In the genomic region with DNA sequence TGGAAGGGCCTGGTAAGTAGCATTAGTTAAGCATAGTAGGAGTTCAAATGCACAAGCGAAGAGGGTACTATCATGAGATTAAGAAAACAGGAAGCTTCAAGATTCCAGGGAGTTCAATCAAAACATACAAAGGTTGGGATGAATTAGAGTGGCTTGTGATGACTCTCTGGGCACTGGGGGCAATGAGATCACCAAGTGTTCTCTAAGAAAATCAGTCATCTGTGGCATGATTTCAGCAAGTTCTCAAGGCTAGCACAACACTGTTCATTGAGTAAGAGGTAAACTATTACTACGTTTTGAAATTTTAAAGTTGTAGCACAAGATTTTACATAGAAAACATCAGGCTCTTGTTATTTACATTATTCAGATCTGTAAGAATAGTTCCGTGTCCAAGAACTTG, we compare ENCODE assay signal across 16 cellular contexts.
DNase-seq lines count a peak whose midpoint lies in the region; ATAC-seq and TF ChIP-seq lines count a peak whose summit lies in the region.
"Had no signal": no experiment of that assay in that cellular context is flagged by ENCODE, and none has a peak within 500 bp of the region (broad histone marks: within the 10 kb centered on the region; RNA-seq: fewer than 3 reads in every experiment).

No MANE protein-coding gene starts in this region.

- no peaks in the 10 kb centered on the region for H3K36me3 Mint-ChIP-seq in progenitor cell of endocrine pancreas (ENCODE audit: insufficient read depth)

- in situ Hi-C loops in GM23248 (cut with MboI), result no loop called here

- H3K9me3 Mint-ChIP-seq in progenitor cell of endocrine pancreas (ENCODE audit: low read depth), result peaks cover 3% of the 10 kb centered on the region
- H3K9me3 Mint-ChIP-seq: endodermal cell had no signal

- no peak overlapping the region for H3K4me3 ChIP-seq in GM23248
- no peak overlapping the region for H3K4me3 ChIP-seq in adipocyte (ENCODE audit: low read length)
- no peak overlapping the region for H3K4me3 ChIP-seq in fibroblast of the aortic adventitia (ENCODE audit: low read depth, low read length)
- no peak overlapping the region for H3K4me3 ChIP-seq in skeletal muscle satellite cell (ENCODE audit: low read length)
- H3K4me3 ChIP-seq: prostate gland had no signal

- no peaks in the 10 kb centered on the region for H3K9me2 ChIP-seq in GM23248 (ENCODE audit: insufficient read depth)

- peak overlapping the region; percentile 22 for H3K27ac ChIP-seq in GM23248
- H3K27ac ChIP-seq: prostate gland had no signal

- H3K79me2 ChIP-seq in GM23248 (ENCODE audit: insufficient read depth), result no peaks in the 10 kb centered on the region

- H3K27me3 Mint-ChIP-seq in progenitor cell of endocrine pancreas, result no peaks in the 10 kb centered on the region
- H3K27me3 Mint-ChIP-seq: central memory CD8-positive, alpha-beta T cell; T-helper 17 cell had no signal

- no peaks in the 10 kb centered on the region for H3K9me3 ChIP-seq in GM23248 (ENCODE audit: low read depth)
- H3K9me3 ChIP-seq in adipocyte (ENCODE audit: control insufficient read depth, low read length), result no peaks in the 10 kb centered on the region
- no peaks in the 10 kb centered on the region for H3K9me3 ChIP-seq in skeletal muscle satellite cell (replicated peaks; ENCODE audit: low read length)
- H3K9me3 ChIP-seq: prostate gland had no signal

- no peaks in the 10 kb centered on the region for H3K36me3 ChIP-seq in GM23248 (ENCODE audit: low read depth)
- H3K36me3 ChIP-seq in adipocyte (ENCODE audit: control insufficient read depth, insufficient read depth, low read length, severe bottlenecking), result no peaks in the 10 kb centered on the region
- H3K36me3 ChIP-seq in skeletal muscle satellite cell (ENCODE audit: insufficient read depth, low read length), result no peaks in the 10 kb centered on the region
- H3K36me3 ChIP-seq: prostate gland had no signal

- DNase-seq in GM23248, result peak; percentile 92
- peak; percentile 75 for DNase-seq in adipocyte (ENCODE audit: low read depth)
- DNase-seq in fibroblast of the aortic adventitia (ENCODE audit: low read depth), result peak; percentile 55
- no peak for DNase-seq in NCI-H1105 treated with DMSO at 0.1 percent for 48 hours (lab: John Stamatoyannopoulos, UW)
- DNase-seq in progenitor cell of endocrine pancreas (ENCODE audit: low spot score, unreplicated experiment), result no peak
- no peak for DNase-seq in foreskin melanocyte
- DNase-seq: activated CD4-positive, alpha-beta T cell treated with anti-CD3 and anti-CD28 coated beads for 1 hour; activated naive CD4-positive, alpha-beta T cell treated with anti-CD3 and anti-CD28 coated beads, Interleukin-2, amount 50 U/mL, for 16 hours; endodermal cell; hippocampal formation; NCI-H1105; T-helper 17 cell had no signal

- no peaks in the 10 kb centered on the region for H3K27me3 ChIP-seq in GM23248 (replicated peaks; ENCODE audit: insufficient read depth)
- H3K27me3 ChIP-seq in adipocyte (replicated peaks; ENCODE audit: control insufficient read depth, insufficient read depth, low read length), result no peaks in the 10 kb centered on the region
- H3K27me3 ChIP-seq in skeletal muscle satellite cell (ENCODE audit: control insufficient read depth, insufficient read depth, low read length), result no peaks in the 10 kb centered on the region

- no peak overlapping the region for H3K4me2 ChIP-seq in GM23248 (ENCODE audit: unreplicated experiment)
- peak overlapping the region; percentile 46 for H3K4me2 ChIP-seq in skeletal muscle satellite cell (ENCODE audit: low read length)

- H3K27ac Mint-ChIP-seq in progenitor cell of endocrine pancreas, result no peak overlapping the region
- H3K27ac Mint-ChIP-seq: endodermal cell, T-helper 17 cell had no signal

- no peak for ATAC-seq in HG02678 (IDR thresholded peaks at IDR 0.05; ENCODE audit: unreplicated experiment)
- ATAC-seq: T-helper 17 cell had no signal

- H2AFZ ChIP-seq in GM23248, result no peak overlapping the region

- H3K4me1 ChIP-seq in GM23248 (ENCODE audit: insufficient read depth) (peaks cover 22% of the 10 kb centered on the region), adipocyte (ENCODE audit: control insufficient read depth, insufficient read depth, low read length) (peaks cover 31% of the 10 kb centered on the region), skeletal muscle satellite cell (ENCODE audit: control insufficient read depth, insufficient read depth, low read length) (peaks cover 30% of the 10 kb centered on the region)
- H3K4me1 ChIP-seq: prostate gland had no signal

- TF ChIP-seq CTCF in fibroblast of the aortic adventitia (IDR thresholded peaks at IDR 0.05; ENCODE audit: insufficient read depth, low read length) (no peak), progenitor cell of endocrine pancreas (IDR thresholded peaks at IDR 0.05; ENCODE audit: unreplicated experiment) (no peak)

- WGBS in GM23248 (ENCODE audit: low coverage in 1 of 2, low lambda C conversion rate in 2 of 2, missing lambda C conversion rate in 2 of 2), 2 experiments, result 30 to 39% methylated on average over 3 of the region's 3 CpGs

- H3F3A ChIP-seq in GM23248 (ENCODE audit: insufficient read depth), result peaks cover 6% of the 10 kb centered on the region

- H4K20me1 ChIP-seq in GM23248 (ENCODE audit: insufficient read depth), result no peaks in the 10 kb centered on the region

- no peaks in the 10 kb centered on the region for H3K4me1 Mint-ChIP-seq in progenitor cell of endocrine pancreas (ENCODE audit: low read depth)
- H3K4me1 Mint-ChIP-seq: central memory CD8-positive, alpha-beta T cell; T-helper 17 cell had no signal

- H3K9ac ChIP-seq in GM23248 (no peak overlapping the region), adipocyte (ENCODE audit: low read length) (no peak overlapping the region), skeletal muscle satellite cell (ENCODE audit: low read depth, low read length) (peak overlapping the region; percentile 37)

- no peak overlapping the region for H3K4me3 Mint-ChIP-seq in progenitor cell of endocrine pancreas (ENCODE audit: low read depth)
- H3K4me3 Mint-ChIP-seq: central memory CD8-positive, alpha-beta T cell; endodermal cell; T-helper 17 cell had no signal

Comparison
In these comparisons a context has a peak if more than half of its experiments do, and no peak if none do; other contexts are left out.
1. DNase-seq: peak in GM23248 (single experiment), adipocyte (single experiment) and fibroblast of the aortic adventitia (single experiment); none in NCI-H1105 treated with DMSO at 0.1 percent for 48 hours (single experiment), progenitor cell of endocrine pancreas (single experiment) and foreskin melanocyte (single experiment).